In genomic region chr9:6645153-6646027, GRCh38 we compare ENCODE assay signal across 8 cellular contexts. TPM values are rescaled to one million over a fixed set of nuclear protein-coding genes. Genes with fewer than 3 reads are reported as not detected.
DNase-seq lines count a peak whose midpoint lies in the region; ATAC-seq and TF ChIP-seq lines count a peak whose summit lies in the region.

Gene GLDC (minus strand): TSS chr9:6645729. CDS start chr9:6645499, 230 bp downstream.

- H4K20me1 ChIP-seq in HCT116 (ENCODE audit: insufficient read depth): no peaks in the 10 kb centered on the region

- H3K27me3 ChIP-seq in HCT116 (ENCODE audit: insufficient read depth, low read length): no peaks in the 10 kb centered on the region

- peaks cover 15 to 16% of the 10 kb centered on the region in 2 donors for H3K4me1 Mint-ChIP-seq in effector memory CD8-positive, alpha-beta T cell (ENCODE audit: low read depth in 2 of 2)
- peaks cover 28% of the 10 kb centered on the region for H3K4me1 Mint-ChIP-seq in stimulated activated memory B cell treated with anti-CD40 and anti-IgM and Interleukin-4, amounts not matched to agents 10 μg/mL and 1 μg/mL and 100 μg/mL, for 72 hours

- peak; percentile 93 for DNase-seq in GM13976 (ENCODE audit: low spot score)
- DNase-seq in HCT116 (ENCODE audit: low read depth, low spot score): peak; percentile 79
- peak; percentile 70 for DNase-seq in NCI-H146 treated with DMSO at 0.1 percent for 48 hours (lab: John Stamatoyannopoulos, UW; ENCODE audit: unreplicated experiment)
- peak; percentile 48 to 54 for DNase-seq in activated CD4-positive, alpha-beta T cell treated with anti-CD3 and anti-CD28 coated beads for 4 hours
- peak in 1 of 3 experiments; percentile 6 for DNase-seq in effector memory CD8-positive, alpha-beta T cell
- peak; percentile 63 for DNase-seq in midbrain (lab: John Stamatoyannopoulos, UW)
- DNase-seq in SHP77 (lab: John Stamatoyannopoulos, UW): no peak

- no peaks in the 10 kb centered on the region for H3K9me2 ChIP-seq in HCT116 (ENCODE audit: insufficient read depth)

- peak; percentile 98 for ATAC-seq in HCT116
- ATAC-seq in effector memory CD8-positive, alpha-beta T cell (replicated peaks): peak; percentile 68
- ATAC-seq in stimulated activated memory B cell treated with anti-CD40 and anti-IgM and Interleukin-4, amounts not matched to agents 10 μg/mL and 1 μg/mL and 100 μg/mL, for 72 hours: peak; percentile 89

- H3K36me3 ChIP-seq in HCT116 (ENCODE audit: control insufficient read depth in 1 of 2, insufficient read depth in 2 of 2, low read length in 2 of 2): no peaks in the 10 kb centered on the region

- H3K9me3 ChIP-seq in HCT116 (ENCODE audit: control insufficient read depth in 1 of 2, insufficient read depth in 1 of 2, low read depth in 1 of 2, low read length in 2 of 2): no peaks in the 10 kb centered on the region

- H3K4me3 ChIP-seq in HCT116 (replicated peaks in 1 of 2; ENCODE audit: low read depth in 1 of 2, low read length in 2 of 2): peak within 1 kb of the TSS; percentile 79 to 80

- in situ Hi-C loops in GM13976 (cut with MboI; ENCODE audit: low sequenced_read_pairs, unreplicated experiment): no loop called here

- H3K79me2 ChIP-seq in HCT116 (ENCODE audit: insufficient read depth, low read length): no peaks in the 10 kb centered on the region

- H2AFZ ChIP-seq in HCT116 (ENCODE audit: low read depth, low read length, poor library complexity, severe bottlenecking): peak within 1 kb of the TSS; percentile 63

- peaks cover 4 to 5% of the 10 kb centered on the region in 2 experiments; a peak in 2 of 4 replicates for H3K4me1 ChIP-seq in HCT116 (ENCODE audit: control insufficient read depth in 1 of 2, insufficient read depth in 2 of 2, low read length in 2 of 2)

- no TSS peak for BruUV-seq in HCT116 (replicated peaks; lab: Mats Ljungman, UMichigan)

- peak within 1 kb of the TSS in 1 of 2 donors; percentile 51 for H3K27ac Mint-ChIP-seq in effector memory CD8-positive, alpha-beta T cell
- peak within 1 kb of the TSS; percentile 22 for H3K27ac Mint-ChIP-seq in stimulated activated memory B cell treated with anti-CD40 and anti-IgM and Interleukin-4, amounts not matched to agents 10 μg/mL and 1 μg/mL and 100 μg/mL, for 72 hours

- peak within 1 kb of the TSS; percentile 93 for H3K4me2 ChIP-seq in HCT116 (ENCODE audit: low read length)

- RAD21 ChIA-PET in HCT116 (lab: Charles Lee; ENCODE audit: low non-redundant PET in 1 of 2, low total read pairs in 2 of 2, uncharacterized antibody in 2 of 2, unreplicated experiment in 2 of 2): no interaction called here

- POLR2A ChIA-PET in HCT116 (lab: Charles Lee): no interaction called here

- peaks cover 6% of the 10 kb centered on the region for H3K36me3 Mint-ChIP-seq in effector memory CD8-positive, alpha-beta T cell (ENCODE audit: insufficient read depth)
- no peaks in the 10 kb centered on the region for H3K36me3 Mint-ChIP-seq in stimulated activated memory B cell treated with anti-CD40 and anti-IgM and Interleukin-4, amounts not matched to agents 10 μg/mL and 1 μg/mL and 100 μg/mL, for 72 hours

- TF ChIP-seq RAD21 in HCT116 (IDR thresholded peaks at IDR 0.05; ENCODE audit: low read depth): no peak

- peaks cover 70 to 82% of the 10 kb centered on the region in 2 donors for H3K27me3 Mint-ChIP-seq in effector memory CD8-positive, alpha-beta T cell
- peaks cover 61% of the 10 kb centered on the region for H3K27me3 Mint-ChIP-seq in stimulated activated memory B cell treated with anti-CD40 and anti-IgM and Interleukin-4, amounts not matched to agents 10 μg/mL and 1 μg/mL and 100 μg/mL, for 72 hours

- no peaks in the 10 kb centered on the region for H3K9me3 Mint-ChIP-seq in effector memory CD8-positive, alpha-beta T cell
- H3K9me3 Mint-ChIP-seq in stimulated activated memory B cell treated with anti-CD40 and anti-IgM and Interleukin-4, amounts not matched to agents 10 μg/mL and 1 μg/mL and 100 μg/mL, for 72 hours: no peaks in the 10 kb centered on the region

- intact Hi-C loops in HCT116 (cut with micrococcal nuclease): no loop called here

- CTCF ChIA-PET in HCT116 (lab: Charles Lee): no interaction called here

- peak within 1 kb of the TSS; percentile 38 for H3K27ac ChIP-seq in HCT116 (ENCODE audit: low read depth, low read length)

- peak; percentile 57 for TF ChIP-seq POLR2A in HCT116 (IDR thresholded peaks at IDR 0.05; ENCODE audit: borderline replicate concordance, extremely low read depth, insufficient read depth, insufficient read length)

- peak within 1 kb of the TSS; percentile 55 for H3K9ac ChIP-seq in HCT116 (ENCODE audit: low read length)

- TF ChIP-seq CTCF in GM13976 (IDR thresholded peaks at IDR 0.05; ENCODE audit: borderline replicate concordance, control extremely low read depth, extremely low read depth, insufficient read depth, missing control alignments): no peak
- TF ChIP-seq CTCF in HCT116 (IDR thresholded peaks at IDR 0.05 in 2 of 3, conservative IDR thresholded peaks at IDR 0.05 in 1 of 3; ENCODE audit: borderline replicate concordance in 1 of 3, insufficient read depth in 1 of 3, low read depth in 2 of 3, low read length in 2 of 3): no peak

- peak within 1 kb of the TSS; percentile 77 to 81 for H3K4me3 Mint-ChIP-seq in effector memory CD8-positive, alpha-beta T cell
- H3K4me3 Mint-ChIP-seq in stimulated activated memory B cell treated with anti-CD40 and anti-IgM and Interleukin-4, amounts not matched to agents 10 μg/mL and 1 μg/mL and 100 μg/mL, for 72 hours: peak within 1 kb of the TSS; percentile 80

TF ChIP-seq in HCT116, 20 proteins besides CTCF, POLR2A, EP300 and RAD21 (continues in another document):
- TF ChIP-seq SP1 (IDR thresholded peaks at IDR 0.05; ENCODE audit: low read depth): peak; percentile 33
- peak; percentile 42 for TF ChIP-seq TCF7L2 (IDR thresholded peaks at IDR 0.05; ENCODE audit: borderline replicate concordance, extremely low read depth, insufficient read depth, insufficient read length)
- peak; percentile 60; the same call in 1 of the 2 replicates for TF ChIP-seq MAX (IDR thresholded peaks at IDR 0.05)
- TF ChIP-seq SRF (IDR thresholded peaks at IDR 0.05; ENCODE audit: low read depth): no peak
- TF ChIP-seq CBX3 (IDR thresholded peaks at IDR 0.05; ENCODE audit: low read depth): no peak
- TF ChIP-seq, protein P1, sequence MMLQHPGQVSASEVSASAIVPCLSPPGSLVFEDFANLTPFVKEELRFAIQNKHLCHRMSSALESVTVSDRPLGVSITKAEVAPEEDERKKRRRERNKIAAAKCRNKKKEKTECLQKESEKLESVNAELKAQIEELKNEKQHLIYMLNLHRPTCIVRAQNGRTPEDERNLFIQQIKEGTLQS (IDR thresholded peaks at IDR 0.05): no peak
- TF ChIP-seq YY1 (IDR thresholded peaks at IDR 0.05; ENCODE audit: extremely low read depth, insufficient replicate concordance, low read depth, low read length): peak; percentile 68
- TF ChIP-seq ZFX (IDR thresholded peaks at IDR 0.05): no peak
- TF ChIP-seq EZH2phosphoT487 (IDR thresholded peaks at IDR 0.05; ENCODE audit: borderline replicate concordance): no peak
- no peak for TF ChIP-seq JUND (IDR thresholded peaks at IDR 0.05)
- TF ChIP-seq CEBPB (IDR thresholded peaks at IDR 0.05; ENCODE audit: low read depth): no peak
- TF ChIP-seq ZNF274 (IDR thresholded peaks at IDR 0.05; ENCODE audit: low read depth, low read length): no peak
- no peak for TF ChIP-seq EZH2 (IDR thresholded peaks at IDR 0.05)
- no peak for TF ChIP-seq FOSL1 (IDR thresholded peaks at IDR 0.05; ENCODE audit: low read depth)
- no peak; the same call in 1 of the 2 replicates for TF ChIP-seq SIN3A (IDR thresholded peaks at IDR 0.05; ENCODE audit: low read depth)
- no peak for TF ChIP-seq ELF1 (IDR thresholded peaks at IDR 0.05; ENCODE audit: borderline replicate concordance, low read depth)
- peak; percentile 89 for TF ChIP-seq EGR1 (IDR thresholded peaks at IDR 0.05; ENCODE audit: low read depth)
- TF ChIP-seq REST (IDR thresholded peaks at IDR 0.05; ENCODE audit: low read depth): no peak

RNA-seq across cellular contexts. Expression of gene GLDC, which starts in this region (rescaled TPM):
- total RNA-seq in HCT116 (2021; ENCODE audit: unreplicated experiment): 4.9 TPM
- 3.3 and 5.6 TPM in 2 replicates for polyA plus RNA-seq in HCT116 (2012)

Comparison
In these comparisons a context has a peak if more than half of its experiments do, and no peak if none do; other contexts are left out.
1. DNase-seq: peak in GM13976 (single experiment), HCT116 (single experiment), NCI-H146 treated with DMSO at 0.1 percent for 48 hours (single experiment), activated CD4-positive, alpha-beta T cell treated with anti-CD3 and anti-CD28 coated beads for 4 hours (2 of 2) and midbrain (single experiment); none in SHP77 (0 of 2).
2. Peak in every context shown above with its lines, with median percentiles within 50 percentile points of each other: ATAC-seq.